ENCODE assay signal across 17 cellular contexts in genomic region chr3:16990163-16990562, GRCh38.
DNase-seq lines count a peak whose midpoint lies in the region; ATAC-seq and TF ChIP-seq lines count a peak whose summit lies in the region.
"Had no signal": no experiment of that assay in that cellular context is flagged by ENCODE, and none has a peak within 500 bp of the region (broad histone marks: within the 10 kb centered on the region; RNA-seq: fewer than 3 reads in every experiment).

No MANE protein-coding gene starts in this region.

- no peak overlapping the region for H3K4me3 ChIP-seq in CD8-positive, alpha-beta T cell (ENCODE audit: low read depth, low read length)
- H3K4me3 ChIP-seq in neural progenitor cell (no peak overlapping the region), gastroesophageal sphincter (no peak overlapping the region)
- H3K4me3 ChIP-seq: BLaER1 had no signal

- intact Hi-C loops in CD8-positive, alpha-beta T cell (cut with DNase I, micrococcal nuclease) = no loop called here

- H3K9me3 ChIP-seq in CD8-positive, alpha-beta T cell (ENCODE audit: low read length) = no peaks in the 10 kb centered on the region
- H3K9me3 ChIP-seq in neural progenitor cell (ENCODE audit: low read depth) = no peaks in the 10 kb centered on the region
- no peaks in the 10 kb centered on the region for H3K9me3 ChIP-seq in gastroesophageal sphincter
- H3K9me3 ChIP-seq: BE2C, Caco-2 had no signal

- WGBS in gastroesophageal sphincter (ENCODE audit: low coverage in 1 of 2), 2 donors = 80% methylated on average over 1 of the region's 1 CpG; no CpG with 5 or more reads in 1 of the 2 donors

- no peaks in the 10 kb centered on the region for H3K36me3 ChIP-seq in CD8-positive, alpha-beta T cell (ENCODE audit: insufficient read depth, low read length)
- H3K36me3 ChIP-seq in neural progenitor cell = no peaks in the 10 kb centered on the region
- no peaks in the 10 kb centered on the region for H3K36me3 ChIP-seq in gastroesophageal sphincter
- H3K36me3 ChIP-seq: BE2C, BLaER1 had no signal

- peaks cover 92% of the 10 kb centered on the region for H3K4me1 Mint-ChIP-seq in CD8-positive, alpha-beta T cell (ENCODE audit: low read depth)
- H3K4me1 Mint-ChIP-seq in immature natural killer cell = peaks cover 87 to 98% of the 10 kb centered on the region in 2 donors
- peaks cover 4% of the 10 kb centered on the region for H3K4me1 Mint-ChIP-seq in neural progenitor cell

- peaks cover 45% of the 10 kb centered on the region for H3K4me1 ChIP-seq in CD8-positive, alpha-beta T cell (ENCODE audit: insufficient read depth, low read length)
- H3K4me1 ChIP-seq in neural progenitor cell = peaks cover 29% of the 10 kb centered on the region
- H3K4me1 ChIP-seq in gastroesophageal sphincter = no peaks in the 10 kb centered on the region
- H3K4me1 ChIP-seq: BE2C, BLaER1, Caco-2 had no signal

- no peak for DNase-seq in CD8-positive, alpha-beta T cell
- DNase-seq in immature natural killer cell (no peak), neural progenitor cell (ENCODE audit: low spot score) (no peak), MV-4-11 (lab: John Stamatoyannopoulos, UW) (no peak)
- DNase-seq: 8988T; ACHN; BE2C; C1 segment of cervical spinal cord; Caco-2; Calu3; CD4-positive, alpha-beta memory T cell; CD4-positive, CD25-positive, alpha-beta regulatory T cell; DMS79 treated with DMSO at 0.1 percent for 48 hours; GF-D8 had no signal

- H3K4me2 ChIP-seq in neural progenitor cell = peak overlapping the region; percentile 33
- H3K4me2 ChIP-seq: BLaER1 had no signal

- TF ChIP-seq CTCF in CD8-positive, alpha-beta T cell (IDR thresholded peaks at IDR 0.05) = no peak
- TF ChIP-seq CTCF in neural progenitor cell (IDR thresholded peaks at IDR 0.05) (no peak), gastroesophageal sphincter (IDR thresholded peaks at IDR 0.05) (no peak)

- no peak overlapping the region for H3K4me3 Mint-ChIP-seq in CD8-positive, alpha-beta T cell
- H3K4me3 Mint-ChIP-seq in immature natural killer cell (peak overlapping the region in 4 of 5 donors; percentile 8 to 36 (median 30)), neural progenitor cell (no peak overlapping the region)
- H3K4me3 Mint-ChIP-seq: CD14-positive monocyte; CD4-positive, CD25-positive, alpha-beta regulatory T cell had no signal

- H3K27me3 Mint-ChIP-seq in CD8-positive, alpha-beta T cell (ENCODE audit: low read depth) = no peaks in the 10 kb centered on the region
- H3K27me3 Mint-ChIP-seq in immature natural killer cell (ENCODE audit: low read depth in 3 of 3) = peaks cover 0 to 2% (median 0%) of the 10 kb centered on the region in 3 donors
- H3K27me3 Mint-ChIP-seq in neural progenitor cell (ENCODE audit: insufficient read depth, low read depth) = no peaks in the 10 kb centered on the region
- H3K27me3 Mint-ChIP-seq: CD4-positive, alpha-beta memory T cell; CD4-positive, CD25-positive, alpha-beta regulatory T cell had no signal

- no peak for TF ChIP-seq POLR2A in gastroesophageal sphincter (IDR thresholded peaks at IDR 0.05)

- H4K20me1 ChIP-seq in neural progenitor cell (ENCODE audit: low read depth) = no peaks in the 10 kb centered on the region

- no peak overlapping the region for H3K27ac ChIP-seq in CD8-positive, alpha-beta T cell (ENCODE audit: low read depth, low read length)
- H3K27ac ChIP-seq in neural progenitor cell (no peak overlapping the region), gastroesophageal sphincter (no peak overlapping the region)
- H3K27ac ChIP-seq: BLaER1 had no signal

- no peaks in the 10 kb centered on the region for H3K27me3 ChIP-seq in CD8-positive, alpha-beta T cell (ENCODE audit: insufficient read depth, low read length)
- no peaks in the 10 kb centered on the region for H3K27me3 ChIP-seq in neural progenitor cell
- H3K27me3 ChIP-seq in gastroesophageal sphincter = no peaks in the 10 kb centered on the region
- H3K27me3 ChIP-seq: BE2C, BLaER1 had no signal

- ATAC-seq in CD8-positive, alpha-beta T cell = no peak
- ATAC-seq in gastroesophageal sphincter = no peak

- no peak overlapping the region for H2AFZ ChIP-seq in neural progenitor cell (replicated peaks)

- TF ChIP-seq EP300 in gastroesophageal sphincter (IDR thresholded peaks at IDR 0.05) = no peak

- POLR2A ChIA-PET in CD8-positive, alpha-beta T cell (lab: Charles Lee) = interaction anchor here (1.0 to 1.1 kb wide), 2 partner anchors 71 to 82 kb away, joined by 3 read pairs; no protein-coding TSS in a partner anchor

- CTCF ChIA-PET in CD8-positive, alpha-beta T cell (lab: Charles Lee) = no interaction called here

- H3K36me3 Mint-ChIP-seq in CD8-positive, alpha-beta T cell = peaks cover 3% of the 10 kb centered on the region
- no peaks in the 10 kb centered on the region for H3K36me3 Mint-ChIP-seq in immature natural killer cell
- H3K36me3 Mint-ChIP-seq in neural progenitor cell = no peaks in the 10 kb centered on the region
- H3K36me3 Mint-ChIP-seq: CD4-positive, CD25-positive, alpha-beta regulatory T cell had no signal

- no peaks in the 10 kb centered on the region for H3K9me3 Mint-ChIP-seq in CD8-positive, alpha-beta T cell
- H3K9me3 Mint-ChIP-seq in immature natural killer cell (no peaks in the 10 kb centered on the region), neural progenitor cell (no peaks in the 10 kb centered on the region)
- H3K9me3 Mint-ChIP-seq: CD4-positive, alpha-beta memory T cell; CD4-positive, CD25-positive, alpha-beta regulatory T cell had no signal

- peak overlapping the region; percentile 24 for H3K27ac Mint-ChIP-seq in CD8-positive, alpha-beta T cell
- peak overlapping the region in 4 of 6 donors; percentile 17 to 67 (median 38) for H3K27ac Mint-ChIP-seq in immature natural killer cell
- no peak overlapping the region for H3K27ac Mint-ChIP-seq in neural progenitor cell
- H3K27ac Mint-ChIP-seq: CD4-positive, CD25-positive, alpha-beta regulatory T cell had no signal

- H3F3A ChIP-seq in neural progenitor cell (ENCODE audit: low read depth) = peaks cover 6% of the 10 kb centered on the region

- no peak overlapping the region for H3K9ac ChIP-seq in neural progenitor cell
- H3K9ac ChIP-seq: BLaER1 had no signal

- H3K79me2 ChIP-seq in neural progenitor cell (ENCODE audit: low read depth) = peaks cover 36% of the 10 kb centered on the region

Comparison
In these comparisons a context has a peak if more than half of its experiments do, and no peak if none do; other contexts are left out.
1. H3K4me3 Mint-ChIP-seq: peak in immature natural killer cell (4 of 5); none in CD8-positive, alpha-beta T cell (single experiment) and neural progenitor cell (single experiment).